In the genomic region with DNA sequence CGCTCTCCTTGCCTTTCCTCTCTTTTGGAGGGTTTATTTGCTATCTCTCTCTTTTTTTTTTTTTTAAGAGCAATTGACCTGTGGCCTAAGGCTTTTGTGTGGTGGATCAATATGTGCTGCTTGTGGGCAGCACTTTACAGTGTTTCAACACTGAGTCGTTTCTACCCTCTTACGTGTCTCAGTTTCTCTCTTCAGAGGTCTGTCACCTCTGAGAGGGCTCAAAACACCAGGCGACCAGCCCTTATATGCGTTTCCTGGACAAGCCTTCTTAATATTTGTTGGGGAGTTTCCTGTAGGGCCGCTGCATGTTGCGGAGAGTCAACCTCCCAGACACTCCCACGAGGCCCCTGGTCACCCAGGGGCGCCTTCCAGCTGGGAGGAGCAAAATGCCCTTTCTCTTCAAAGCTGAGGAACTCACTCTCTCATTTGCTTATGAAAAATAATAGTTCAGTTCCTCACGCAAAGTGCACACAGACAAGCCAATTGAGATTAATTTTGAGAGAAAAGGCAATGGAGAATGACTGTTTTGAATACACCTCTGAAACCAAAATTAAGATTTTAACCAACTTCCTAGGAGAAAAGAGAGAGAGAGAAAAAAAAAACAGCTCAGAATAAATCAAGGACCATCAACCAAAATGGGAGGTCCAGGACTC, we compare ENCODE assay signal across 11 cellular contexts.
DNase-seq lines count a peak whose midpoint lies in the region; ATAC-seq and TF ChIP-seq lines count a peak whose summit lies in the region.
"Had no signal": no experiment of that assay in that cellular context is flagged by ENCODE, and none has a peak within 500 bp of the region (broad histone marks: within the 10 kb centered on the region; RNA-seq: fewer than 3 reads in every experiment).

No MANE protein-coding gene starts in this region.

- DNase-seq in natural killer cell = no peak
- DNase-seq in COLO668 (lab: John Stamatoyannopoulos, UW; ENCODE audit: unreplicated experiment) = no peak
- no peak for DNase-seq in CD14-positive monocyte (ENCODE audit: low spot score)
- DNase-seq in activated naive CD4-positive, alpha-beta T cell treated with anti-CD3 and anti-CD28 coated beads, Interleukin-2, amount 10 ng/mL, durations not matched to agents 7 days and 5 days = no peak
- DNase-seq in SHP77 treated with DMSO at 0.1 percent for 48 hours (lab: John Stamatoyannopoulos, UW) = no peak
- DNase-seq: NCI-H82, small intestine had no signal

- H3K36me3 Mint-ChIP-seq in natural killer cell (no peaks in the 10 kb centered on the region), CD14-positive monocyte (peaks cover 2 to 4% of the 10 kb centered on the region in 2 donors)
- no peaks in the 10 kb centered on the region for H3K36me3 Mint-ChIP-seq in activated naive CD4-positive, alpha-beta T cell treated with anti-CD3 and anti-CD28 coated beads, Interleukin-2, amount 10 ng/mL, durations not matched to agents 7 days and 5 days

- no peaks in the 10 kb centered on the region for H3K9me3 Mint-ChIP-seq in natural killer cell
- H3K9me3 Mint-ChIP-seq in CD14-positive monocyte = no peaks in the 10 kb centered on the region
- no peaks in the 10 kb centered on the region for H3K9me3 Mint-ChIP-seq in activated naive CD4-positive, alpha-beta T cell treated with anti-CD3 and anti-CD28 coated beads, Interleukin-2, amount 10 ng/mL, durations not matched to agents 7 days and 5 days

- H3K27ac Mint-ChIP-seq in natural killer cell (peak overlapping the region; percentile 37 to 57), CD14-positive monocyte (peak overlapping the region in 1 of 7 donors; percentile 7)
- no peak overlapping the region for H3K27ac Mint-ChIP-seq in activated naive CD4-positive, alpha-beta T cell treated with anti-CD3 and anti-CD28 coated beads, Interleukin-2, amount 10 ng/mL, durations not matched to agents 7 days and 5 days
- H3K27ac Mint-ChIP-seq: activated naive CD8-positive, alpha-beta T cell had no signal

- CTCF ChIA-PET in activated naive CD4-positive, alpha-beta T cell treated with anti-CD3 and anti-CD28 coated beads, Interleukin-2, amount 10 ng/mL, durations not matched to agents 7 days and 5 days (lab: Charles Lee) = interaction anchor here (0.6 kb wide), 1 partner anchor 197 kb away, joined by 4 read pairs; no protein-coding TSS in a partner anchor

- ATAC-seq in GM18907 (IDR thresholded peaks at IDR 0.05; ENCODE audit: unreplicated experiment) = peak; percentile 96
- ATAC-seq in GM21737 (IDR thresholded peaks at IDR 0.05; ENCODE audit: unreplicated experiment) = peak; percentile 84
- ATAC-seq in HG03432 (IDR thresholded peaks at IDR 0.05; ENCODE audit: unreplicated experiment) = peak; percentile 92
- ATAC-seq in natural killer cell = peak in 2 of 3 donors; percentile 21 to 80

- intact Hi-C loops in natural killer cell (cut with micrococcal nuclease) = no loop called here
- intact Hi-C loops in CD14-positive monocyte (cut with micrococcal nuclease) = no loop called here

- no peak overlapping the region for H3K4me3 Mint-ChIP-seq in natural killer cell
- H3K4me3 Mint-ChIP-seq in CD14-positive monocyte = no peak overlapping the region
- H3K4me3 Mint-ChIP-seq in activated naive CD4-positive, alpha-beta T cell treated with anti-CD3 and anti-CD28 coated beads, Interleukin-2, amount 10 ng/mL, durations not matched to agents 7 days and 5 days = no peak overlapping the region
- H3K4me3 Mint-ChIP-seq: activated naive CD8-positive, alpha-beta T cell had no signal

- H3K4me1 Mint-ChIP-seq in natural killer cell = peaks cover 16 to 18% of the 10 kb centered on the region in 2 donors
- peaks cover 25% of the 10 kb centered on the region for H3K4me1 Mint-ChIP-seq in CD14-positive monocyte
- no peaks in the 10 kb centered on the region for H3K4me1 Mint-ChIP-seq in activated naive CD4-positive, alpha-beta T cell treated with anti-CD3 and anti-CD28 coated beads, Interleukin-2, amount 10 ng/mL, durations not matched to agents 7 days and 5 days

- no peak for TF ChIP-seq CTCF in natural killer cell (IDR thresholded peaks at IDR 0.05)
- TF ChIP-seq CTCF in CD14-positive monocyte (IDR thresholded peaks at IDR 0.05) = no peak

- H3K27me3 Mint-ChIP-seq in natural killer cell (ENCODE audit: low read depth in 2 of 2) (no peaks in the 10 kb centered on the region), CD14-positive monocyte (ENCODE audit: low read depth in 3 of 3) (no peaks in the 10 kb centered on the region)
- H3K27me3 Mint-ChIP-seq in activated naive CD4-positive, alpha-beta T cell treated with anti-CD3 and anti-CD28 coated beads, Interleukin-2, amount 10 ng/mL, durations not matched to agents 7 days and 5 days = no peaks in the 10 kb centered on the region
- H3K27me3 Mint-ChIP-seq: activated naive CD8-positive, alpha-beta T cell had no signal
